In the genomic region with DNA sequence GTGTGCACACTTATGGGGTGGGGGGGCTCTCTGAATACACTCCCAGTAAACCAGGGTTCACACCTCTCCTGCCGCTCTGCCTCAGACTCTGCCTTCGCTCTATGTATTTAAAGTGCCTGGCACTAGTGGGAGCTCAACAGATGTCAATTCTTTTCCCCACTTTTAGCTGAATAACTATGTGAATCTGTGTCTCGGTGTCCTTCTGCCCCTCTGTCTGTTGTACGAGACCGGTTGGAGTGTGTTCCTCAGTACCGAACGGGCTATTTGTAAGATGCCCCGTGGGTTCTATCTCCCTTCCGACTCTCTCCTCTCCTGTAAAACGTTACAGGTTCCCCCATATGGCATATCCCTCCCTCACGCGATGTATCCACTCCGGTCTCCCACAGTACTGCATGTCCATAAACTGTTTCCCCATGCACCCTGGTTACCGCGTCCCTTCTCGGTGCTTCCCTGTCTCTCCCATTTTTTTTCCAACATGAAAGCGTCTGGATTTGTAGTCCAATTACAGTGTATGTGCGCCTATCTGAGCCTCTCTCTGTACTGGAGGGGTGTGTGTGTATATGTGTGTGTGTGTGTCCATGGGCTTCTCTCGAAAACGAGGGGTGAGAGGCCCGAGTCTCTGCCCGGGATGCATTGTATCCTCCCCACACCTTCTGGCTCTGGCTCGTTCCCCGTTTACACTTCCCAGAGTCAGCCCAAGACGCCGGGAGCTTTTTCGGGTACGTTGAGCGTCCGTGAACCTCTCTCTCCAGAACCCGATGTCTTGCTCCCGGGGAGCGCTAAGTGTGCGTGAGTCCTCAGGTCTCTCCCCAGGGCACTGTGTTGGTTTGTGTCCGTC, we compare ENCODE assay signal across 8 cellular contexts. TPM values are rescaled to one million over a fixed set of nuclear protein-coding genes. Genes with fewer than 3 reads are reported as not detected.
DNase-seq lines count a peak whose midpoint lies in the region; ATAC-seq, FAIRE-seq and TF ChIP-seq lines count a peak whose summit lies in the region.

No MANE protein-coding gene starts in this region.

- H3K27ac Mint-ChIP-seq in HFFc6, result peak overlapping the region; percentile 92
- peak overlapping the region; percentile 94 for H3K27ac Mint-ChIP-seq in activated T-helper 1 cell treated with anti-CD3 and anti-CD28 coated beads, Interleukin-12 subunit alpha, Interleukin-12 subunit beta, Interleukin-2, Interleukin-4 antibody, amounts not matched to agents 30 ng/mL and 10 ng/mL and 1 ng/mL, durations not matched to agents 14 hours and 24 hours and 36 hours
- H3K27ac Mint-ChIP-seq in glutamatergic neuron (ENCODE audit: unreplicated experiment), result peak overlapping the region; percentile 89

- H3K36me3 Mint-ChIP-seq in HFFc6 (ENCODE audit: low read depth), result peaks cover 59% of the 10 kb centered on the region
- peaks cover 28% of the 10 kb centered on the region for H3K36me3 Mint-ChIP-seq in activated T-helper 1 cell treated with anti-CD3 and anti-CD28 coated beads, Interleukin-12 subunit alpha, Interleukin-12 subunit beta, Interleukin-2, Interleukin-4 antibody, amounts not matched to agents 30 ng/mL and 10 ng/mL and 1 ng/mL, durations not matched to agents 14 hours and 24 hours and 36 hours (ENCODE audit: low read depth)
- no peaks in the 10 kb centered on the region for H3K36me3 Mint-ChIP-seq in glutamatergic neuron (ENCODE audit: unreplicated experiment)

- H3K27ac ChIP-seq in BLaER1 treated with 17β-estradiol and CSF1 and Interleukin-3, amounts not matched to agents 10 nM and 100 nM, result peak overlapping the region; percentile 82 to 98 (median 89)
- H3K27ac ChIP-seq in pancreas, result peak overlapping the region; percentile 99 to 100 (median 100)

- no peak for FAIRE-seq in pancreas (lab: Jason Lieb, UNC)

- WGBS in pancreas, 2 donors, result 3 to 5% methylated on average over 35 of the region's 35 CpGs

- TF ChIP-seq CTCF in HFFc6 (IDR thresholded peaks at IDR 0.05) (peak; percentile 27; the same call in 1 of the 2 replicates), glutamatergic neuron (IDR thresholded peaks at IDR 0.05; ENCODE audit: partially characterized antibody, unreplicated experiment) (no peak), pancreas (IDR thresholded peaks at IDR 0.05) (no peak)

- peaks cover 6% of the 10 kb centered on the region; the same call in 1 of the 2 replicates for H3K9me3 Mint-ChIP-seq in HFFc6
- no peaks in the 10 kb centered on the region for H3K9me3 Mint-ChIP-seq in activated T-helper 1 cell treated with anti-CD3 and anti-CD28 coated beads, Interleukin-12 subunit alpha, Interleukin-12 subunit beta, Interleukin-2, Interleukin-4 antibody, amounts not matched to agents 30 ng/mL and 10 ng/mL and 1 ng/mL, durations not matched to agents 14 hours and 24 hours and 36 hours
- peaks cover 24% of the 10 kb centered on the region for H3K9me3 Mint-ChIP-seq in glutamatergic neuron (ENCODE audit: unreplicated experiment)

- H3K4me3 Mint-ChIP-seq in HFFc6 (peak overlapping the region; percentile 97), glutamatergic neuron (ENCODE audit: unreplicated experiment) (peak overlapping the region; percentile 98)
- peak overlapping the region; percentile 100 for H3K4me3 Mint-ChIP-seq in activated T-helper 1 cell treated with anti-CD3 and anti-CD28 coated beads, Interleukin-12 subunit alpha, Interleukin-12 subunit beta, Interleukin-2, Interleukin-4 antibody, amounts not matched to agents 30 ng/mL and 10 ng/mL and 1 ng/mL, durations not matched to agents 14 hours and 24 hours and 36 hours

- peaks cover 9 to 59% (median 44%) of the 10 kb centered on the region in 10 experiments; a peak in 18 of 20 replicates for H3K4me1 ChIP-seq in BLaER1 treated with 17β-estradiol and CSF1 and Interleukin-3, amounts not matched to agents 10 nM and 100 nM
- H3K4me1 ChIP-seq in pancreas, result peaks cover 24 to 42% (median 28%) of the 10 kb centered on the region in 3 donors

- ATAC-seq in pancreas (peak in 3 of 4 donors; percentile 3 to 7 (median 3)), HG03457 (IDR thresholded peaks at IDR 0.05; ENCODE audit: unreplicated experiment) (no peak), HG03354 (IDR thresholded peaks at IDR 0.05; ENCODE audit: poor library complexity, severe bottlenecking, unreplicated experiment) (no peak)

- DNase-seq in HFFc6 (no peak), glutamatergic neuron (peak; percentile 18), pancreas (peak in 3 of 6 donors; percentile 27 to 43 (median 33)), NCI-H1092 (lab: John Stamatoyannopoulos, UW) (no peak)
- no peak for DNase-seq in activated T-helper 1 cell treated with anti-CD3 and anti-CD28 coated beads, Interleukin-12 subunit alpha, Interleukin-12 subunit beta, Interleukin-2, Interleukin-4 antibody, amounts not matched to agents 30 ng/mL and 10 ng/mL and 1 ng/mL, durations not matched to agents 14 hours and 24 hours and 36 hours (ENCODE audit: low spot score)

- peaks cover 8% of the 10 kb centered on the region for H3K27me3 Mint-ChIP-seq in HFFc6 (ENCODE audit: insufficient read depth)
- no peaks in the 10 kb centered on the region for H3K27me3 Mint-ChIP-seq in activated T-helper 1 cell treated with anti-CD3 and anti-CD28 coated beads, Interleukin-12 subunit alpha, Interleukin-12 subunit beta, Interleukin-2, Interleukin-4 antibody, amounts not matched to agents 30 ng/mL and 10 ng/mL and 1 ng/mL, durations not matched to agents 14 hours and 24 hours and 36 hours (ENCODE audit: insufficient read depth)
- H3K27me3 Mint-ChIP-seq in glutamatergic neuron (ENCODE audit: unreplicated experiment), result peaks cover 19% of the 10 kb centered on the region

- peaks cover 0 to 18% (median 0%) of the 10 kb centered on the region in 11 experiments; a peak in 5 of 22 replicates for H3K36me3 ChIP-seq in BLaER1 treated with 17β-estradiol and CSF1 and Interleukin-3, amounts not matched to agents 10 nM and 100 nM
- no peaks in the 10 kb centered on the region for H3K36me3 ChIP-seq in pancreas

- peak overlapping the region; percentile 77 to 95 (median 90) for H3K4me3 ChIP-seq in BLaER1 treated with 17β-estradiol and CSF1 and Interleukin-3, amounts not matched to agents 10 nM and 100 nM
- peak overlapping the region; percentile 65 to 97 (median 88) for H3K4me3 ChIP-seq in pancreas

- peaks cover 46 to 60% (median 58%) of the 10 kb centered on the region in 11 experiments for H4K20me1 ChIP-seq in BLaER1 treated with 17β-estradiol and CSF1 and Interleukin-3, amounts not matched to agents 10 nM and 100 nM

- intact Hi-C loops in activated T-helper 1 cell treated with anti-CD3 and anti-CD28 coated beads, Interleukin-12 subunit alpha, Interleukin-12 subunit beta, Interleukin-2, Interleukin-4 antibody, amounts not matched to agents 30 ng/mL and 10 ng/mL and 1 ng/mL, durations not matched to agents 14 hours and 24 hours and 36 hours (cut with micrococcal nuclease), result loop anchor here (2.0 to 5.0 kb wide), 9 partner anchors 67 to 1222 kb away; a partner anchor contains a TSS
- intact Hi-C loops in pancreas (cut with DNase I), result loop anchor here in 2 of 3 donors (10.0 kb wide), 2 partner anchors 65 to 375 kb away; no protein-coding TSS in a partner anchor

- no peaks in the 10 kb centered on the region for H3K9me3 ChIP-seq in BLaER1 treated with 17β-estradiol and CSF1 and Interleukin-3, amounts not matched to agents 10 nM and 100 nM (replicated peaks in 1 of 11)
- no peaks in the 10 kb centered on the region for H3K9me3 ChIP-seq in pancreas

- H3K4me1 Mint-ChIP-seq in HFFc6 (ENCODE audit: low read depth) (peaks cover 55% of the 10 kb centered on the region), glutamatergic neuron (ENCODE audit: low read depth, unreplicated experiment) (peaks cover 29% of the 10 kb centered on the region)
- peaks cover 70% of the 10 kb centered on the region for H3K4me1 Mint-ChIP-seq in activated T-helper 1 cell treated with anti-CD3 and anti-CD28 coated beads, Interleukin-12 subunit alpha, Interleukin-12 subunit beta, Interleukin-2, Interleukin-4 antibody, amounts not matched to agents 30 ng/mL and 10 ng/mL and 1 ng/mL, durations not matched to agents 14 hours and 24 hours and 36 hours (ENCODE audit: low read depth)

- H3K9ac ChIP-seq in BLaER1 treated with 17β-estradiol and CSF1 and Interleukin-3, amounts not matched to agents 10 nM and 100 nM, result peak overlapping the region; percentile 88 to 98 (median 93)

- peaks cover 0 to 29% (median 20%) of the 10 kb centered on the region in 11 experiments; a peak in 15 of 22 replicates for H3K27me3 ChIP-seq in BLaER1 treated with 17β-estradiol and CSF1 and Interleukin-3, amounts not matched to agents 10 nM and 100 nM
- no peaks in the 10 kb centered on the region for H3K27me3 ChIP-seq in pancreas

- peak overlapping the region; percentile 85 to 98 (median 95) for H3K4me2 ChIP-seq in BLaER1 treated with 17β-estradiol and CSF1 and Interleukin-3, amounts not matched to agents 10 nM and 100 nM

RNA-seq across cellular contexts. Expression of a gene that starts 1.5 kb away (rescaled TPM):
- 100 to 1,000 TPM; 346 to 505 (median 380) TPM for total RNA-seq in HFFc6 (2021; fragmentation: NEBNext Ultra II Directional; extraction: Animal tissue kit (Norgen Biotek cat#: 25700))
- total RNA-seq in activated T-helper 1 cell treated with anti-CD3 and anti-CD28 coated beads, Interleukin-12 subunit alpha, Interleukin-12 subunit beta, Interleukin-2, Interleukin-4 antibody, amounts not matched to agents 30 ng/mL and 10 ng/mL and 1 ng/mL, durations not matched to agents 14 hours and 24 hours and 36 hours, result 93.9 and 97.6 TPM in 2 replicates
- total RNA-seq in glutamatergic neuron (ENCODE audit: unreplicated experiment), result 97.0 TPM
- 10 to 100 TPM; 72.7 to 92.8 (median 82.4) TPM for total RNA-seq in pancreas
- polyA plus RNA-seq in pancreas, result 10 to 100 TPM; 21.0 to 30.8 TPM

Comparison
In these comparisons a context has a peak if more than half of its experiments do, and no peak if none do; other contexts are left out.
1. ATAC-seq: peak in pancreas (3 of 4); none in HG03457 (single experiment) and HG03354 (single experiment).
2. Peak in every context shown above with its lines, with median percentiles within 50 percentile points of each other: H3K27ac Mint-ChIP-seq and H3K4me3 Mint-ChIP-seq.